ENCODE assay signal across 14 cellular contexts in the genomic region with DNA sequence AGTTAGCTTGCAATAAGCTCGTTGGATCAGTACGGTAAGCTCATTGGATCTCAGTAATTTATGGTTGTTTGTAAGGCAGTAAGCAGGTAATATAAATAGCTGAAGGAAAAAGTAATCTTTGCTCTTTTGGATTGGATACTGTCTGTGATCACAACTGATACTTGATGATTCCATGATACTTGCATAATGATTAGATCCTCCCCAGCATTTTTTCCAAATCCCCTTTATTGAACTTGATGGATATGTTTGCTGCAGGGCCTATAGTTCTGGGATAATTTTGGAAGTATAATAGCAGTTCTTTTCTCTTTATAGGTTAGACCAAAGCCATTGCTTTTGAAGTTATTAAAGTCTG. TPM values are rescaled to one million over a fixed set of nuclear protein-coding genes. Genes with fewer than 3 reads are reported as not detected.
A peak's percentile ranks its signal among the peaks of the same experiment; 100 is the strongest.
DNase-seq lines count a peak whose midpoint lies in the region; ATAC-seq and TF ChIP-seq lines count a peak whose summit lies in the region.
"Had no signal": no experiment of that assay in that cellular context is flagged by ENCODE, and none has a peak within 500 bp of the region (broad histone marks: within the 10 kb centered on the region; RNA-seq: fewer than 3 reads in every experiment).

No MANE protein-coding gene starts in this region.

- H3K9me3 ChIP-seq in HEK293 (ENCODE audit: control insufficient read depth, insufficient read depth, low read depth, low read length) (no peaks in the 10 kb centered on the region), neuron (ENCODE audit: low read length) (no peaks in the 10 kb centered on the region)

- CTCF ChIA-PET in activated CD4-positive, alpha-beta T cell treated with anti-CD3 and anti-CD28 coated beads for 36 hours (lab: Charles Lee) = interaction anchor here (0.6 to 3.1 kb wide), 5 partner anchors 16 to 791 kb away, joined by 3 to 27 read pairs (median 3); no protein-coding TSS in a partner anchor
- CTCF ChIA-PET in HEK293 (lab: Yijun Ruan, JAX) = interaction anchor here (0.6 to 1.9 kb wide), 5 partner anchors 17 to 518 kb away, joined by 3 to 7 read pairs (median 3); no protein-coding TSS in a partner anchor

- no peak for TF ChIP-seq CTCF in HEK293 (tag by site-specific recombination; IDR thresholded peaks at IDR 0.05)
- no peak for TF ChIP-seq CTCF in chondrocyte (IDR thresholded peaks at IDR 0.05)

- no peaks in the 10 kb centered on the region for H3K9me3 Mint-ChIP-seq in activated CD4-positive, alpha-beta T cell treated with anti-CD3 and anti-CD28 coated beads for 36 hours (ENCODE audit: low read depth)
- H3K9me3 Mint-ChIP-seq in chondrocyte (ENCODE audit: low read depth) = no peaks in the 10 kb centered on the region

- H3K4me3 Mint-ChIP-seq in activated CD4-positive, alpha-beta T cell treated with anti-CD3 and anti-CD28 coated beads for 36 hours = no peak overlapping the region
- peak overlapping the region; percentile 24 for H3K4me3 Mint-ChIP-seq in chondrocyte (ENCODE audit: unreplicated experiment)

- H3K4me3 ChIP-seq in HEK293 (ENCODE audit: low read depth, low read length) (peak overlapping the region; percentile 97), neuron (ENCODE audit: low read length) (peak overlapping the region; percentile 65)

- H3K4me1 Mint-ChIP-seq in activated CD4-positive, alpha-beta T cell treated with anti-CD3 and anti-CD28 coated beads for 36 hours = peaks cover 47% of the 10 kb centered on the region
- H3K4me1 Mint-ChIP-seq in chondrocyte (ENCODE audit: low read depth) = peaks cover 46% of the 10 kb centered on the region

- no peak overlapping the region for H2AFZ ChIP-seq in neuron (ENCODE audit: low read depth, low read length)

- H3K27ac Mint-ChIP-seq in activated CD4-positive, alpha-beta T cell treated with anti-CD3 and anti-CD28 coated beads for 36 hours = peak overlapping the region; percentile 61
- H3K27ac Mint-ChIP-seq in chondrocyte (ENCODE audit: unreplicated experiment) = no peak overlapping the region

- POLR2A ChIA-PET in activated CD4-positive, alpha-beta T cell treated with anti-CD3 and anti-CD28 coated beads for 36 hours (lab: Charles Lee) = no interaction called here
- POLR2A ChIA-PET in HEK293 (lab: Yijun Ruan, JAX) = interaction anchor here (0.7 to 4.6 kb wide), 3 partner anchors 17 to 67 kb away, joined by 3 to 17 read pairs (median 3); partner anchors contain the start of gene SLC35E3

- no peak for ATAC-seq in activated CD4-positive, alpha-beta T cell treated with anti-CD3 and anti-CD28 coated beads for 36 hours
- no peak for ATAC-seq in GM19395 (IDR thresholded peaks at IDR 0.05; ENCODE audit: unreplicated experiment)

- intact Hi-C loops in activated CD4-positive, alpha-beta T cell treated with anti-CD3 and anti-CD28 coated beads for 36 hours (cut with DNase I, micrococcal nuclease) = loop anchor here in 1 of 2 experiments (10.0 kb wide), 1 partner anchor 772 kb away; the partner anchor contains the start of gene CCT2

- H3K27me3 ChIP-seq in neuron (ENCODE audit: insufficient read depth, low read length) = no peaks in the 10 kb centered on the region

- peak overlapping the region; percentile 34; the same call in 1 of the 2 replicates for H3K27ac ChIP-seq in HEK293 (ENCODE audit: extremely low read depth, low read depth, low read length)

- 0 out of 2 replicates have a peak, but pooled peaks cover 11% of the 10 kb centered on the region for H3K4me1 ChIP-seq in HEK293 (ENCODE audit: control insufficient read depth, insufficient read depth, low read length)
- peaks cover 11% of the 10 kb centered on the region for H3K4me1 ChIP-seq in neuron (ENCODE audit: insufficient read depth, low read length)

- peaks cover 82 to 86% of the 10 kb centered on the region in 2 experiments for H3K36me3 ChIP-seq in HEK293 (ENCODE audit: control insufficient read depth in 2 of 2, insufficient read depth in 1 of 2, low read length in 2 of 2)
- H3K36me3 ChIP-seq in neuron (ENCODE audit: insufficient read depth, low read length) = peaks cover 76% of the 10 kb centered on the region

- H3K36me3 Mint-ChIP-seq in activated CD4-positive, alpha-beta T cell treated with anti-CD3 and anti-CD28 coated beads for 36 hours (ENCODE audit: low read depth) = peaks cover 69% of the 10 kb centered on the region
- peaks cover 27% of the 10 kb centered on the region for H3K36me3 Mint-ChIP-seq in chondrocyte (ENCODE audit: low read depth)

- H3K27me3 Mint-ChIP-seq in activated CD4-positive, alpha-beta T cell treated with anti-CD3 and anti-CD28 coated beads for 36 hours = no peaks in the 10 kb centered on the region
- H3K27me3 Mint-ChIP-seq in chondrocyte (ENCODE audit: low read depth) = no peaks in the 10 kb centered on the region

- no peak for DNase-seq in activated CD4-positive, alpha-beta T cell treated with anti-CD3 and anti-CD28 coated beads for 36 hours
- no peak for DNase-seq in activated CD4-positive, alpha-beta T cell treated with anti-CD3 and anti-CD28 coated beads for 4 hours
- DNase-seq in chondrocyte (ENCODE audit: low spot score) = no peak
- no peak for DNase-seq in NCI-H1105 (lab: John Stamatoyannopoulos, UW)
- DNase-seq in GM03348 (ENCODE audit: low spot score) = no peak
- DNase-seq: activated naive CD4-positive, alpha-beta T cell treated with anti-CD3 and anti-CD28 coated beads, Interleukin-2, amount 50 U/mL, for 16 hours; dermis blood vessel endothelial cell; DMS 273 treated with DMSO at 0.1 percent for 48 hours; glutamatergic neuron; NCI-H187; occipital lobe had no signal

TF ChIP-seq in HEK293, 187 proteins besides CTCF, POLR2A, EP300 and RAD21:
- TF ChIP-seq ZFP3 (tag by site-specific recombination; IDR thresholded peaks at IDR 0.05; ENCODE audit: low read depth) (no peak), ZBTB1 (tag by site-specific recombination; IDR thresholded peaks at IDR 0.05) (no peak), ZNF571 (tag by site-specific recombination; IDR thresholded peaks at IDR 0.05) (no peak), ZNF37A (tag by site-specific recombination; IDR thresholded peaks at IDR 0.05) (no peak), ZNF792 (tag by site-specific recombination; IDR thresholded peaks at IDR 0.05) (no peak), ZNF366 (tag by site-specific recombination; conservative IDR thresholded peaks at IDR 0.05) (no peak), ZNF10 (tag by site-specific recombination; IDR thresholded peaks at IDR 0.05) (no peak), ZNF623 (tag by site-specific recombination; IDR thresholded peaks at IDR 0.05) (no peak), ZNF19 (tag by site-specific recombination; IDR thresholded peaks at IDR 0.05; ENCODE audit: low read depth) (no peak), ZNF791 (tag by site-specific recombination; IDR thresholded peaks at IDR 0.05) (no peak), ZNF16 (tag by site-specific recombination; IDR thresholded peaks at IDR 0.05; ENCODE audit: low read depth) (no peak), PRDM2 (tag by site-specific recombination; IDR thresholded peaks at IDR 0.05; ENCODE audit: borderline replicate concordance) (no peak), OSR2 (tag by site-specific recombination; IDR thresholded peaks at IDR 0.05) (no peak), ZEB2 (tag by site-specific recombination; IDR thresholded peaks at IDR 0.05) (no peak), ZNF239 (tag by site-specific recombination; IDR thresholded peaks at IDR 0.05) (no peak), SP2 (tag by site-specific recombination; IDR thresholded peaks at IDR 0.05) (no peak)

RNA-seq across cellular contexts. Expression of gene MDM2, which starts 5.2 kb away (rescaled TPM):
- total RNA-seq in activated CD4-positive, alpha-beta T cell treated with anti-CD3 and anti-CD28 coated beads for 36 hours = 100 to 1,000 TPM; 114 to 119 TPM
- 146 to 160 TPM (median 158 TPM) in 3 replicates for total RNA-seq in chondrocyte
